1 cellular context compared by ENCODE assay signal in genomic region chr10:32308027-32308603, GRCh38.
TF ChIP-seq lines count a peak whose summit lies in the region.

No MANE protein-coding gene starts in this region.

TF ChIP-seq in GM12878, 131 proteins besides CTCF, POLR2A, EP300 and RAD21 (continued from another document):
- TF ChIP-seq CEBPZ (IDR thresholded peaks at IDR 0.05; ENCODE audit: low read depth, low read length) = no peak
- peak in 1 of 2 experiments; percentile 5; a peak in 1 of 4 replicates for TF ChIP-seq IKZF2 (IDR thresholded peaks at IDR 0.05)
- peak; percentile 52 for TF ChIP-seq ZNF384 (IDR thresholded peaks at IDR 0.05; ENCODE audit: borderline replicate concordance, low read depth, low read length)
- 0 out of 2 replicates have a peak, but pooled peaks have one; percentile 41 for TF ChIP-seq NBN (IDR thresholded peaks at IDR 0.05)
- peak; percentile 67 for TF ChIP-seq RUNX3 (IDR thresholded peaks at IDR 0.05; ENCODE audit: low read length)
- no peak for TF ChIP-seq ZNF622 (IDR thresholded peaks at IDR 0.05)
- TF ChIP-seq ATF7 (IDR thresholded peaks at IDR 0.05; ENCODE audit: low read depth) = peak; percentile 54; the same call in 1 of the 2 replicates
- TF ChIP-seq ZNF687 (IDR thresholded peaks at IDR 0.05) = 0 out of 2 replicates have a peak, but pooled peaks have one; percentile 16
- TF ChIP-seq JUND (IDR thresholded peaks at IDR 0.05; ENCODE audit: low read depth, low read length) = no peak
- TF ChIP-seq MLLT1 (IDR thresholded peaks at IDR 0.05) = peak; percentile 59; the same call in 1 of the 2 replicates
- TF ChIP-seq ZBTB33 (IDR thresholded peaks at IDR 0.05) = peak; percentile 69; the same call in 1 of the 2 replicates
- no peak for TF ChIP-seq SMARCA5 (IDR thresholded peaks at IDR 0.05)
- TF ChIP-seq HDGF (IDR thresholded peaks at IDR 0.05) = 0 out of 2 replicates have a peak, but pooled peaks have one; percentile 63
TF ChIP-seq in GM12878: peak in this region for 11.
